ENCODE assay signal across 1 cellular context in genomic region chr7:140501941-140502340, GRCh38.
TF ChIP-seq lines count a peak whose summit lies in the region.

No MANE protein-coding gene starts in this region.

TF ChIP-seq in HepG2, 621 proteins besides CTCF, POLR2A, EP300 and RAD21:
- TF ChIP-seq ZNF263 (CRISPR knock-in tag; IDR thresholded peaks at IDR 0.05) (no peak), ZNF678 (CRISPR knock-in tag; IDR thresholded peaks at IDR 0.05) (no peak), HES4 (CRISPR knock-in tag; IDR thresholded peaks at IDR 0.05; ENCODE audit: borderline replicate concordance) (no peak), CREB3 (CRISPR knock-in tag; IDR thresholded peaks at IDR 0.05) (no peak), MBNL3 (CRISPR knock-in tag; conservative IDR thresholded peaks at IDR 0.05) (no peak), MAFG (CRISPR knock-in tag; IDR thresholded peaks at IDR 0.05) (no peak), NKX3-1 (CRISPR knock-in tag; IDR thresholded peaks at IDR 0.05) (no peak), KDM5B (CRISPR knock-in tag; IDR thresholded peaks at IDR 0.05; ENCODE audit: borderline replicate concordance) (no peak), ZSCAN30 (CRISPR knock-in tag; IDR thresholded peaks at IDR 0.05) (no peak), FOSL1 (CRISPR knock-in tag; IDR thresholded peaks at IDR 0.05; ENCODE audit: borderline replicate concordance) (no peak), SNAPC5 (CRISPR knock-in tag; IDR thresholded peaks at IDR 0.05; ENCODE audit: borderline replicate concordance) (no peak), TBX3 (IDR thresholded peaks at IDR 0.05; ENCODE audit: borderline replicate concordance) (no peak), ZNF674 (CRISPR knock-in tag; IDR thresholded peaks at IDR 0.05; ENCODE audit: low read depth) (no peak), ZNF101 (CRISPR knock-in tag; IDR thresholded peaks at IDR 0.05; ENCODE audit: borderline replicate concordance, low read depth) (no peak), NONO (IDR thresholded peaks at IDR 0.05) (no peak), NONO (CRISPR knock-in tag; conservative IDR thresholded peaks at IDR 0.05) (no peak)
- TF ChIP-seq, protein P1, sequence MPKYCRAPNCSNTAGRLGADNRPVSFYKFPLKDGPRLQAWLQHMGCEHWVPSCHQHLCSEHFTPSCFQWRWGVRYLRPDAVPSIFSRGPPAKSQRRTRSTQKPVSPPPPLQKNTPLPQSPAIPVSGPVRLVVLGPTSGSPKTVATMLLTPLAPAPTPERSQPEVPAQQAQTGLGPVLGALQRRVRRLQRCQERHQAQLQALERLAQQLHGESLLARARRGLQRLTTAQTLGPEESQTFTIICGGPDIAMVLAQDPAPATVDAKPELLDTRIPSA (CRISPR knock-in tag; IDR thresholded peaks at IDR 0.05; ENCODE audit: borderline replicate concordance), result no peak
